ENCODE assay signal across 8 cellular contexts in genomic region chr12:123384318-123384993, GRCh38. TPM values are rescaled to one million over a fixed set of nuclear protein-coding genes. Genes with fewer than 3 reads are reported as not detected.
A peak's percentile ranks its signal among the peaks of the same experiment; 100 is the strongest.
DNase-seq lines count a peak whose midpoint lies in the region; ATAC-seq and TF ChIP-seq lines count a peak whose summit lies in the region.

No MANE protein-coding gene starts in this region.

- H3K27ac Mint-ChIP-seq in activated naive CD4-positive, alpha-beta T cell treated with anti-CD3 and anti-CD28 coated beads, Interleukin-2, amount 50 U/mL, for 72 hours, result peak overlapping the region; percentile 36 to 84

- peak overlapping the region; percentile 81 for H3K27ac ChIP-seq in KOPT-K1 (ENCODE audit: low read depth, low read length, poor library complexity, severe bottlenecking)

- H3K36me3 ChIP-seq in GM06990 (ENCODE audit: control insufficient read depth, insufficient read depth, low read length) (no peaks in the 10 kb centered on the region), KOPT-K1 (ENCODE audit: insufficient read depth, low read length) (no peaks in the 10 kb centered on the region)

- no peaks in the 10 kb centered on the region for H3K36me3 Mint-ChIP-seq in activated naive CD4-positive, alpha-beta T cell treated with anti-CD3 and anti-CD28 coated beads, Interleukin-2, amount 50 U/mL, for 72 hours

- no peak for ATAC-seq in activated naive CD4-positive, alpha-beta T cell treated with anti-CD3 and anti-CD28 coated beads, Interleukin-2, amount 50 U/mL, for 72 hours
- no peak for ATAC-seq in GM19035 (IDR thresholded peaks at IDR 0.05; ENCODE audit: unreplicated experiment)
- no peak for ATAC-seq in HG02678 (IDR thresholded peaks at IDR 0.05; ENCODE audit: unreplicated experiment)

- peak overlapping the region; percentile 96 for H3K4me3 ChIP-seq in GM06990 (replicated peaks; ENCODE audit: low read depth, low read length)
- H3K4me3 ChIP-seq in iPS-18c (ENCODE audit: insufficient read depth, low read depth, low read length), result peak overlapping the region; percentile 90

- H3K9me3 ChIP-seq in KOPT-K1 (ENCODE audit: insufficient read depth, low read length, poor library complexity, severe bottlenecking) (no peaks in the 10 kb centered on the region), iPS-18c (ENCODE audit: control insufficient read depth, insufficient read depth, low read length) (no peaks in the 10 kb centered on the region)

- peak; percentile 31 for TF ChIP-seq CTCF in GM06990 (IDR thresholded peaks at IDR 0.05; ENCODE audit: insufficient read depth, low read length, poor library complexity, severe bottlenecking)

- DNase-seq in GM06990 (ENCODE audit: extremely low read depth, insufficient read length) (peak; percentile 57), GF-D8 (lab: John Stamatoyannopoulos, UW) (no peak)
- DNase-seq in activated naive CD4-positive, alpha-beta T cell treated with anti-CD3 and anti-CD28 coated beads, Interleukin-2, amount 50 U/mL, for 72 hours (ENCODE audit: low spot score in 2 of 2), result peak; percentile 29 to 63
- peak; percentile 18 for DNase-seq in stimulated activated CD4-positive, alpha-beta T cell treated with anti-CD3 and anti-CD28 coated beads, Interleukin-4, amount 100 ng/mL, for 24 hours

- no peaks in the 10 kb centered on the region for H3K9me3 Mint-ChIP-seq in activated naive CD4-positive, alpha-beta T cell treated with anti-CD3 and anti-CD28 coated beads, Interleukin-2, amount 50 U/mL, for 72 hours

- no peaks in the 10 kb centered on the region for H3K27me3 ChIP-seq in GM06990 (replicated peaks; ENCODE audit: control insufficient read depth, insufficient read depth, low read length)

RNA-seq across cellular contexts. Expression of gene KMT5A, which starts 0.5 kb away (rescaled TPM):
- total RNA-seq in activated naive CD4-positive, alpha-beta T cell treated with anti-CD3 and anti-CD28 coated beads, Interleukin-2, amount 50 U/mL, for 72 hours, result 10 to 100 TPM; 51.8 to 58.4 TPM

RNA-seq across cellular contexts. Expression of gene SBNO1, which starts 19.8 kb away (rescaled TPM):
- 10 to 100 TPM; 58.4 to 88.6 TPM for total RNA-seq in activated naive CD4-positive, alpha-beta T cell treated with anti-CD3 and anti-CD28 coated beads, Interleukin-2, amount 50 U/mL, for 72 hours

RNA-seq across cellular contexts. Expression of gene RILPL2, which starts 52.0 kb away (rescaled TPM):
- 10 to 100 TPM in 1 of 2 donors, 1 to 10 TPM in 1; 8.6 to 11.2 TPM for total RNA-seq in activated naive CD4-positive, alpha-beta T cell treated with anti-CD3 and anti-CD28 coated beads, Interleukin-2, amount 50 U/mL, for 72 hours
